ENCODE assay signal across 20 cellular contexts in the genomic region with DNA sequence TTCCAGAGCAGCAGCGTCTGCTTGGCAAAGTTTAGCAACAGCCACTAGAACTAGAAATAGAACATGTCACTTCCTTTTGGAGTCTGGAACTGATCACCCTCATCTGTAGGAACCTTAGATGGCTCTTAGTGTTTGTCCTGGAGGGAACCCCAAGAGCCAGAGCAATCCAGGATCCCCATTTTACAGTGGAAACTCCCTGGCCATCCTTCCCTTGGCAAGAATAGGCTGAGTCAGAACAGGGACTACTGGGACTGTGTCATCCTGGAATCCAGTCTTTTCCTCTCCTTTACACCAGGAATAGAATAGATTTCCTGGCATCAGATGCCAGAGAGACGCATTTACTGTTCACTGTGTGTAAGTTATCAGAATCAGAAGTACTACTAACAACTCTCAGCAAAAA. TPM values are rescaled to one million over a fixed set of nuclear protein-coding genes. Genes with fewer than 3 reads are reported as not detected.
A peak's percentile ranks its signal among the peaks of the same experiment; 100 is the strongest.
DNase-seq lines count a peak whose midpoint lies in the region; ATAC-seq and TF ChIP-seq lines count a peak whose summit lies in the region.
"Had no signal": no experiment of that assay in that cellular context is flagged by ENCODE, and none has a peak within 500 bp of the region (broad histone marks: within the 10 kb centered on the region; RNA-seq: fewer than 3 reads in every experiment).

No MANE protein-coding gene starts in this region.

- H3K4me3 ChIP-seq in epithelial cell of esophagus (ENCODE audit: low read length) (no peak overlapping the region), right atrium auricular region (no peak overlapping the region), skeletal muscle tissue (ENCODE audit: low read length in 3 of 3) (no peak overlapping the region), transverse colon (no peak overlapping the region)
- H3K4me3 ChIP-seq: BLaER1 treated with 17β-estradiol and CSF1 and Interleukin-3, amounts not matched to agents 10 nM and 100 nM; lung; Peyer's patch; thoracic aorta had no signal

- H3K9me3 ChIP-seq in right atrium auricular region (no peaks in the 10 kb centered on the region), skeletal muscle tissue (ENCODE audit: control insufficient read depth in 3 of 3, low read length in 3 of 3) (no peaks in the 10 kb centered on the region), transverse colon (no peaks in the 10 kb centered on the region)
- H3K9me3 ChIP-seq: BLaER1 treated with 17β-estradiol and CSF1 and Interleukin-3, amounts not matched to agents 10 nM and 100 nM; Peyer's patch; thoracic aorta had no signal

- H3K36me3 ChIP-seq in right atrium auricular region = peaks cover 9% of the 10 kb centered on the region
- peaks cover 2 to 15% (median 4%) of the 10 kb centered on the region in 3 donors for H3K36me3 ChIP-seq in skeletal muscle tissue (ENCODE audit: control insufficient read depth in 3 of 3, insufficient read depth in 3 of 3, low read length in 3 of 3)
- H3K36me3 ChIP-seq in transverse colon = peaks cover 0 to 13% (median 0%) of the 10 kb centered on the region in 4 donors
- H3K36me3 ChIP-seq: thoracic aorta had no signal

- H3K4me1 ChIP-seq in right atrium auricular region = no peaks in the 10 kb centered on the region
- peaks cover 2 to 5% (median 3%) of the 10 kb centered on the region in 3 donors for H3K4me1 ChIP-seq in skeletal muscle tissue (ENCODE audit: control insufficient read depth in 3 of 3, insufficient read depth in 3 of 3, low read length in 3 of 3)
- H3K4me1 ChIP-seq in transverse colon = no peaks in the 10 kb centered on the region
- H3K4me1 ChIP-seq: parathyroid adenoma, Peyer's patch had no signal

- H3K9ac ChIP-seq in skeletal muscle tissue (ENCODE audit: low read depth in 1 of 3, low read length in 3 of 3) = no peak overlapping the region
- H3K9ac ChIP-seq: BLaER1 treated with 17β-estradiol and CSF1 and Interleukin-3, amounts not matched to agents 10 nM and 100 nM; parathyroid adenoma had no signal

- in situ Hi-C loops in transverse colon (cut with MboI; ENCODE audit: low pct_ligation_motif_present in 1 of 4, low pct_unique_long_range_greater_than_20kb in 1 of 4, low sequenced_read_pairs in 3 of 4) = no loop called here

- peak; percentile 19 for DNase-seq in HS-5 (ENCODE audit: low read depth)
- peak; percentile 60 for DNase-seq in epithelial cell of esophagus (ENCODE audit: low read depth)
- no peak for DNase-seq in right atrium auricular region (ENCODE audit: low spot score)
- DNase-seq in central memory CD4-positive, alpha-beta T cell = no peak
- DNase-seq in transverse colon = no peak
- DNase-seq: activated CD4-positive, alpha-beta T cell treated with anti-CD3 and anti-CD28 coated beads, Interleukin-2, amount 10 ng/mL, durations not matched to agents 7 days and 5 days; activated CD8-positive, alpha-beta memory T cell treated with anti-CD3 and anti-CD28 coated beads, Interleukin-2, amount 50 U/mL, for 4 hours; activated gamma-delta T cell; amygdala; DMS153; naive thymus-derived CD4-positive, alpha-beta T cell; NCI-H187; NCI-H345; Peyer's patch had no signal

- 79 to 80% methylated on average over 1 to 2 of the region's 2 CpGs for WGBS in transverse colon (ENCODE audit: low coverage in 1 of 2), 2 donors

- intact Hi-C loops in transverse colon (cut with DNase I; ENCODE audit: low total_unique reads) = no loop called here

- TF ChIP-seq CTCF in epithelial cell of esophagus (IDR thresholded peaks at IDR 0.05; ENCODE audit: insufficient read depth, low read depth, low read length, missing control alignments) (no peak), right atrium auricular region (IDR thresholded peaks at IDR 0.05) (no peak), transverse colon (IDR thresholded peaks at IDR 0.05) (no peak)

- ATAC-seq in GM18868 (IDR thresholded peaks at IDR 0.05; ENCODE audit: unreplicated experiment) = no peak
- ATAC-seq: naive thymus-derived CD4-positive, alpha-beta T cell had no signal

- no peak for TF ChIP-seq EP300 in transverse colon (IDR thresholded peaks at IDR 0.05; ENCODE audit: low read depth)

- no peaks in the 10 kb centered on the region for H3K27me3 ChIP-seq in right atrium auricular region
- H3K27me3 ChIP-seq in skeletal muscle tissue (ENCODE audit: control insufficient read depth in 3 of 3, insufficient read depth in 3 of 3, low read length in 3 of 3) = no peaks in the 10 kb centered on the region
- no peaks in the 10 kb centered on the region for H3K27me3 ChIP-seq in transverse colon
- H3K27me3 ChIP-seq: BLaER1 treated with 17β-estradiol and CSF1 and Interleukin-3, amounts not matched to agents 10 nM and 100 nM; Peyer's patch had no signal

- TF ChIP-seq POLR2A in transverse colon (IDR thresholded peaks at IDR 0.05) = no peak

- H3K27ac ChIP-seq in right atrium auricular region (peak overlapping the region; percentile 37 to 60), skeletal muscle tissue (ENCODE audit: low read depth, low read length) (peak overlapping the region; percentile 20), transverse colon (no peak overlapping the region)
- H3K27ac ChIP-seq: BLaER1 treated with 17β-estradiol and CSF1 and Interleukin-3, amounts not matched to agents 10 nM and 100 nM; parathyroid adenoma; Peyer's patch; thoracic aorta had no signal

RNA-seq across cellular contexts. Expression of a gene that starts 33.2 kb away (rescaled TPM):
- 1 to 10 TPM; 1.3 to 3.2 TPM for total RNA-seq in right atrium auricular region
- total RNA-seq in skeletal muscle tissue = under 0.01 TPM
- 10 to 100 TPM in 1 of 4 donors, 1 to 10 TPM in 1, under 1 TPM in 1, not detected in 1; 0.55 to 24.7 (median 1.3) TPM for total RNA-seq in transverse colon

Comparison
In these comparisons a context has a peak if more than half of its experiments do, and no peak if none do; other contexts are left out.
1. DNase-seq: peak in HS-5 (single experiment) and epithelial cell of esophagus (single experiment); none in right atrium auricular region (single experiment), central memory CD4-positive, alpha-beta T cell (single experiment) and transverse colon (single experiment).
2. H3K27ac ChIP-seq: peak in right atrium auricular region (2 of 2) and skeletal muscle tissue (single experiment); none in transverse colon (0 of 4).